Comparison of ENCODE assay signal across 8 cellular contexts in the genomic region with DNA sequence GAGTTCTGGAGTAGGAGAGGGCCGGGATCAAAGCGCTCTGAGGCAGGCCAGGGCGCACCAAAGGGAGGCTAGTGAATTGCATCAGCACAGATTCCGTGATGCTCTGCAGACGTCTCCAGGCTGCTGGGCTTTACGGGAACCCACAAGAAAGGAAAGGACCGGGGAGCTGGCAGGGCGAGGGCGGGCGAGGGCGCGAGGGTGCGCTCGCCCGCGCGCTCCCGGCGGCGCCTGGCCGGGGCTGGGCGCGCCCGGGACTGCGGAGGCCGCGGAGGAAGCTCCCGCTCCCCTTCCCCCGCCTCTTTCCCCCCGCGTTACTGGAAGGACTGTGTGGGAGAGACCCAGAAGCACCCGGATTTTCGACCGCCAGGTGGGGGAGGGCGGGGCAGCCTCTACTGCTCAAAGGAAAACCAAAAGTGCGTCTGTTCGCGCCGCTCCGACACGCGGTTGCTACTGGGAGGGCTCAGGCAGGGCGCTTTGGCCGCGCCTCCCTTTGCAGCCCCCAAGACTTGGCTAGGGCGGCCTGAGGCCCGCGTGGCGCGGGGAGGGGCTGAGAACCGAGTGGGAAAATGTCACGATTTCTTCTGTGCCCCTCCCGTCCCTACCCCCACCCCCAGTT. TPM values are rescaled to one million over a fixed set of nuclear protein-coding genes. Genes with fewer than 3 reads are reported as not detected.
DNase-seq lines count a peak whose midpoint lies in the region; ATAC-seq and TF ChIP-seq lines count a peak whose summit lies in the region.

No MANE protein-coding gene starts in this region.

- H3K36me3 ChIP-seq in Caco-2 (ENCODE audit: control insufficient read depth, insufficient read depth, low read length), result peaks cover under 1% of the 10 kb centered on the region; the same call in 1 of the 2 replicates
- H3K36me3 ChIP-seq in HCT116 (ENCODE audit: control insufficient read depth in 1 of 2, insufficient read depth in 2 of 2, low read length in 2 of 2), result no peaks in the 10 kb centered on the region

- H3K4me2 ChIP-seq in HCT116 (ENCODE audit: low read length), result peak overlapping the region; percentile 82

- TF ChIP-seq POLR2A in HCT116 (IDR thresholded peaks at IDR 0.05; ENCODE audit: borderline replicate concordance, extremely low read depth, insufficient read depth, insufficient read length), result no peak

- no peaks in the 10 kb centered on the region for H4K20me1 ChIP-seq in HCT116 (ENCODE audit: insufficient read depth)

- H3K36me3 Mint-ChIP-seq in Caco-2 (ENCODE audit: insufficient read depth, unreplicated experiment), result peaks cover 25% of the 10 kb centered on the region
- no peaks in the 10 kb centered on the region for H3K36me3 Mint-ChIP-seq in endothelial cell (ENCODE audit: low read depth, unreplicated experiment)
- H3K36me3 Mint-ChIP-seq in mesothelial cell of epicardium, result no peaks in the 10 kb centered on the region

- H3K27me3 Mint-ChIP-seq in Caco-2 (ENCODE audit: insufficient read depth, unreplicated experiment) (no peaks in the 10 kb centered on the region), endothelial cell (ENCODE audit: unreplicated experiment) (peaks cover 15% of the 10 kb centered on the region), mesothelial cell of epicardium (ENCODE audit: low read depth) (peaks cover 1% of the 10 kb centered on the region)

- RAD21 ChIA-PET in HCT116 (lab: Charles Lee; ENCODE audit: low non-redundant PET in 1 of 2, low total read pairs in 2 of 2, uncharacterized antibody in 2 of 2, unreplicated experiment in 2 of 2), result interaction anchor here in 1 of 2 experiments (0.7 kb wide), 1 partner anchor 21 kb away, joined by 4 read pairs; no protein-coding TSS in a partner anchor

- ATAC-seq in HCT116 (peak; percentile 23), GM21447 (IDR thresholded peaks at IDR 0.05; ENCODE audit: unreplicated experiment) (no peak)

- peak overlapping the region; percentile 64 for H3K9ac ChIP-seq in HCT116 (ENCODE audit: low read length)

- H3K9me3 ChIP-seq in Caco-2 (no peaks in the 10 kb centered on the region), HCT116 (ENCODE audit: control insufficient read depth in 1 of 2, insufficient read depth in 1 of 2, low read depth in 1 of 2, low read length in 2 of 2) (no peaks in the 10 kb centered on the region)

- CTCF ChIA-PET in Caco-2 (lab: Charles Lee), result interaction anchor here (1.3 kb wide), 1 partner anchor 684 kb away, joined by 3 read pairs; no protein-coding TSS in a partner anchor
- CTCF ChIA-PET in HCT116 (lab: Charles Lee), result interaction anchor here (2.7 kb wide), 1 partner anchor 667 kb away, joined by 7 read pairs; no protein-coding TSS in a partner anchor

- H3K79me2 ChIP-seq in HCT116 (ENCODE audit: insufficient read depth, low read length), result peaks cover 19% of the 10 kb centered on the region

- peaks cover 14% of the 10 kb centered on the region for H3K4me1 Mint-ChIP-seq in Caco-2 (ENCODE audit: low read depth, unreplicated experiment)
- peaks cover 37% of the 10 kb centered on the region for H3K4me1 Mint-ChIP-seq in endothelial cell (ENCODE audit: unreplicated experiment)
- H3K4me1 Mint-ChIP-seq in mesothelial cell of epicardium, result peaks cover 27% of the 10 kb centered on the region

- H3K4me3 ChIP-seq in Caco-2 (ENCODE audit: low read depth, low read length) (peak overlapping the region; percentile 69), HCT116 (replicated peaks in 1 of 2; ENCODE audit: low read depth in 1 of 2, low read length in 2 of 2) (peak overlapping the region; percentile 50 to 76)

- H3K27ac ChIP-seq in HCT116 (ENCODE audit: low read depth, low read length), result peak overlapping the region; percentile 93

- H3K27me3 ChIP-seq in Caco-2 (replicated peaks; ENCODE audit: control insufficient read depth, insufficient read depth, low read length) (no peaks in the 10 kb centered on the region), HCT116 (ENCODE audit: insufficient read depth, low read length) (no peaks in the 10 kb centered on the region)

- peak overlapping the region; percentile 89 for H3K27ac Mint-ChIP-seq in Caco-2 (ENCODE audit: unreplicated experiment)
- peak overlapping the region; percentile 83 for H3K27ac Mint-ChIP-seq in endothelial cell (ENCODE audit: unreplicated experiment)
- peak overlapping the region; percentile 96 for H3K27ac Mint-ChIP-seq in mesothelial cell of epicardium

- intact Hi-C loops in Caco-2 (cut with micrococcal nuclease; ENCODE audit: unreplicated experiment) (loop anchor here (1.0 to 10.0 kb wide), 8 partner anchors 24 to 623 kb away; a partner anchor contains a TSS), HCT116 (cut with micrococcal nuclease) (loop anchor here (5.0 kb wide), 1 partner anchor 418 kb away; no protein-coding TSS in a partner anchor)

- no TSS peak for BruUV-seq in Caco-2 (replicated peaks; lab: Mats Ljungman, UMichigan)
- BruUV-seq in HCT116 (replicated peaks; lab: Mats Ljungman, UMichigan), result no TSS peak

- no peaks in the 10 kb centered on the region for H3K9me2 ChIP-seq in HCT116 (ENCODE audit: insufficient read depth)

- H3K4me3 Mint-ChIP-seq in Caco-2 (ENCODE audit: unreplicated experiment), result no peak overlapping the region
- peak overlapping the region; percentile 89 for H3K4me3 Mint-ChIP-seq in endothelial cell (ENCODE audit: unreplicated experiment)
- peak overlapping the region; percentile 78 for H3K4me3 Mint-ChIP-seq in mesothelial cell of epicardium

- H3K9me3 Mint-ChIP-seq in Caco-2 (ENCODE audit: unreplicated experiment), result no peaks in the 10 kb centered on the region
- no peaks in the 10 kb centered on the region for H3K9me3 Mint-ChIP-seq in endothelial cell (ENCODE audit: unreplicated experiment)
- no peaks in the 10 kb centered on the region for H3K9me3 Mint-ChIP-seq in mesothelial cell of epicardium

- peak; percentile 89 to 93 for DNase-seq in Caco-2
- peak; percentile 70 for DNase-seq in HCT116 (ENCODE audit: low read depth, low spot score)
- DNase-seq in NK-92 (lab: John Stamatoyannopoulos, UW; ENCODE audit: unreplicated experiment), result peak; percentile 19
- DNase-seq in activated CD8-positive, alpha-beta memory T cell treated with anti-CD3 and anti-CD28 coated beads, Interleukin-2, amount 50 U/mL, for 4 hours, result peak; percentile 91
- DNase-seq in endothelial cell (ENCODE audit: low spot score), result peak; percentile 46
- peak; percentile 58 to 80 for DNase-seq in mesothelial cell of epicardium (ENCODE audit: low spot score in 2 of 2, unreplicated experiment in 2 of 2)
- DNase-seq in stimulated activated CD8-positive, alpha-beta memory T cell treated with anti-CD3 and anti-CD28 coated beads, Interleukin-15, amount 100 ng/mL, for 24 hours (ENCODE audit: low read depth), result peak; percentile 69

- POLR2A ChIA-PET in Caco-2 (lab: Charles Lee) (interaction anchor here (0.5 to 2.3 kb wide), 6 partner anchors 9 to 638 kb away, joined by 3 to 18 read pairs (median 5); a partner anchor contains a TSS), HCT116 (lab: Charles Lee) (interaction anchor here (1.5 kb wide), 1 partner anchor 8 kb away, joined by 3 read pairs; no protein-coding TSS in a partner anchor)

- no peak for TF ChIP-seq RAD21 in HCT116 (IDR thresholded peaks at IDR 0.05; ENCODE audit: low read depth)

- TF ChIP-seq CTCF in Caco-2 (IDR thresholded peaks at IDR 0.05; ENCODE audit: insufficient read depth in 1 of 2, low read depth in 1 of 2, low read length in 1 of 2, severe bottlenecking in 1 of 2, unreplicated experiment in 1 of 2) (peak in 1 of 2 experiments; percentile 20), HCT116 (IDR thresholded peaks at IDR 0.05 in 2 of 3, conservative IDR thresholded peaks at IDR 0.05 in 1 of 3; ENCODE audit: borderline replicate concordance in 1 of 3, insufficient read depth in 1 of 3, low read depth in 2 of 3, low read length in 2 of 3) (no peak), endothelial cell (IDR thresholded peaks at IDR 0.05; ENCODE audit: unreplicated experiment) (no peak), mesothelial cell of epicardium (IDR thresholded peaks at IDR 0.05; ENCODE audit: unreplicated experiment) (peak; percentile 15)

- peak overlapping the region; percentile 56 for H2AFZ ChIP-seq in HCT116 (ENCODE audit: low read depth, low read length, poor library complexity, severe bottlenecking)

- peaks cover 25% of the 10 kb centered on the region for H3K4me1 ChIP-seq in Caco-2
- H3K4me1 ChIP-seq in HCT116 (ENCODE audit: control insufficient read depth in 1 of 2, insufficient read depth in 2 of 2, low read length in 2 of 2), result peaks cover 31 to 58% of the 10 kb centered on the region in 2 experiments

TF ChIP-seq in HCT116, 20 proteins besides CTCF, POLR2A, EP300 and RAD21 (continues in another document):
- TF ChIP-seq ZNF274 (IDR thresholded peaks at IDR 0.05; ENCODE audit: low read depth, low read length), result no peak
- TF ChIP-seq ZFX (IDR thresholded peaks at IDR 0.05), result peak; percentile 42
- TF ChIP-seq, protein P1, sequence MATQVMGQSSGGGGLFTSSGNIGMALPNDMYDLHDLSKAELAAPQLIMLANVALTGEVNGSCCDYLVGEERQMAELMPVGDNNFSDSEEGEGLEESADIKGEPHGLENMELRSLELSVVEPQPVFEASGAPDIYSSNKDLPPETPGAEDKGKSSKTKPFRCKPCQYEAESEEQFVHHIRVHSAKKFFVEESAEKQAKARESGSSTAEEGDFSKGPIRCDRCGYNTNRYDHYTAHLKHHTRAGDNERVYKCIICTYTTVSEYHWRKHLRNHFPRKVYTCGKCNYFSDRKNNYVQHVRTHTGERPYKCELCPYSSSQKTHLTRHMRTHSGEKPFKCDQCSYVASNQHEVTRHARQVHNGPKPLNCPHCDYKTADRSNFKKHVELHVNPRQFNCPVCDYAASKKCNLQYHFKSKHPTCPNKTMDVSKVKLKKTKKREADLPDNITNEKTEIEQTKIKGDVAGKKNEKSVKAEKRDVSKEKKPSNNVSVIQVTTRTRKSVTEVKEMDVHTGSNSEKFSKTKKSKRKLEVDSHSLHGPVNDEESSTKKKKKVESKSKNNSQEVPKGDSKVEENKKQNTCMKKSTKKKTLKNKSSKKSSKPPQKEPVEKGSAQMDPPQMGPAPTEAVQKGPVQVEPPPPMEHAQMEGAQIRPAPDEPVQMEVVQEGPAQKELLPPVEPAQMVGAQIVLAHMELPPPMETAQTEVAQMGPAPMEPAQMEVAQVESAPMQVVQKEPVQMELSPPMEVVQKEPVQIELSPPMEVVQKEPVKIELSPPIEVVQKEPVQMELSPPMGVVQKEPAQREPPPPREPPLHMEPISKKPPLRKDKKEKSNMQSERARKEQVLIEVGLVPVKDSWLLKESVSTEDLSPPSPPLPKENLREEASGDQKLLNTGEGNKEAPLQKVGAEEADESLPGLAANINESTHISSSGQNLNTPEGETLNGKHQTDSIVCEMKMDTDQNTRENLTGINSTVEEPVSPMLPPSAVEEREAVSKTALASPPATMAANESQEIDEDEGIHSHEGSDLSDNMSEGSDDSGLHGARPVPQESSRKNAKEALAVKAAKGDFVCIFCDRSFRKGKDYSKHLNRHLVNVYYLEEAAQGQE (IDR thresholded peaks at IDR 0.05; ENCODE audit: low read depth), result no peak
- no peak for TF ChIP-seq CBX3 (IDR thresholded peaks at IDR 0.05; ENCODE audit: low read depth)
- no peak for TF ChIP-seq SRF (IDR thresholded peaks at IDR 0.05; ENCODE audit: low read depth)
- TF ChIP-seq TCF7L2 (IDR thresholded peaks at IDR 0.05; ENCODE audit: borderline replicate concordance, extremely low read depth, insufficient read depth, insufficient read length), result peak; percentile 94

RNA-seq across cellular contexts. Expression of a gene that starts 2.3 kb away (rescaled TPM):
- 64.6 and 70.7 TPM in 2 replicates for total RNA-seq in Caco-2 (2022)
- 44.8 TPM for total RNA-seq in HCT116 (2021; ENCODE audit: unreplicated experiment)
- polyA plus RNA-seq in HCT116 (2012), result 21.9 and 28.4 TPM in 2 replicates
- 24.4 TPM for total RNA-seq in endothelial cell (ENCODE audit: unreplicated experiment)
- 60.3 to 62.3 TPM (median 60.5 TPM) in 3 replicates for total RNA-seq in mesothelial cell of epicardium

Comparison
In these comparisons a context has a peak if more than half of its experiments do, and no peak if none do; other contexts are left out.
1. DNase-seq: peak in every context shown above with its lines; median percentile 91 in Caco-2; 91 in activated CD8-positive, alpha-beta memory T cell treated with anti-CD3 and anti-CD28 coated beads, Interleukin-2, amount 50 U/mL, for 4 hours; 70 in HCT116; 69 in mesothelial cell of epicardium; 69 in stimulated activated CD8-positive, alpha-beta memory T cell treated with anti-CD3 and anti-CD28 coated beads, Interleukin-15, amount 100 ng/mL, for 24 hours; 46 in endothelial cell; 19 in NK-92.